10 cellular contexts compared by ENCODE assay signal in genomic region chr17:74467221-74467951, GRCh38. TPM values are rescaled to one million over a fixed set of nuclear protein-coding genes. Genes with fewer than 3 reads are reported as not detected.
DNase-seq lines count a peak whose midpoint lies in the region; ATAC-seq and TF ChIP-seq lines count a peak whose summit lies in the region.
"Had no signal": no experiment of that assay in that cellular context is flagged by ENCODE, and none has a peak within 500 bp of the region (broad histone marks: within the 10 kb centered on the region; RNA-seq: fewer than 3 reads in every experiment).

No MANE protein-coding gene starts in this region.

- H4K20me1 ChIP-seq in GM23248 (ENCODE audit: insufficient read depth) (no peaks in the 10 kb centered on the region), PC-9 (ENCODE audit: insufficient read depth) (no peaks in the 10 kb centered on the region)

- TF ChIP-seq EP300 in esophagus muscularis mucosa (IDR thresholded peaks at IDR 0.05), result no peak

- no peak for TF ChIP-seq POLR2A in esophagus muscularis mucosa (IDR thresholded peaks at IDR 0.05; ENCODE audit: low read depth)

- H3K4me1 ChIP-seq in esophagus muscularis mucosa, result peaks cover 5 to 11% (median 9%) of the 10 kb centered on the region in 4 donors
- H3K4me1 ChIP-seq in thoracic aorta (ENCODE audit: control insufficient read depth in 1 of 2, low read depth in 2 of 2), result peaks cover 2 to 3% of the 10 kb centered on the region in 2 donors
- H3K4me1 ChIP-seq in GM23248 (ENCODE audit: insufficient read depth), result no peaks in the 10 kb centered on the region
- no peaks in the 10 kb centered on the region for H3K4me1 ChIP-seq in PC-9 (replicated peaks; ENCODE audit: insufficient read depth)

- H2AFZ ChIP-seq in GM23248 (no peak overlapping the region), PC-9 (no peak overlapping the region)

- no peak overlapping the region for H3K9ac ChIP-seq in GM23248

- no peaks in the 10 kb centered on the region for H3K9me3 ChIP-seq in esophagus muscularis mucosa
- H3K9me3 ChIP-seq in thoracic aorta, result no peaks in the 10 kb centered on the region
- no peaks in the 10 kb centered on the region for H3K9me3 ChIP-seq in GM23248 (ENCODE audit: low read depth)
- H3K9me3 ChIP-seq in PC-9 (ENCODE audit: insufficient read depth, low read depth), result no peaks in the 10 kb centered on the region

- H3K36me3 ChIP-seq in esophagus muscularis mucosa (no peaks in the 10 kb centered on the region), thoracic aorta (no peaks in the 10 kb centered on the region), GM23248 (ENCODE audit: low read depth) (no peaks in the 10 kb centered on the region), PC-9 (ENCODE audit: low read depth) (no peaks in the 10 kb centered on the region)

- H3F3A ChIP-seq in GM23248 (ENCODE audit: insufficient read depth), result no peaks in the 10 kb centered on the region
- no peaks in the 10 kb centered on the region; the same call in 1 of the 2 replicates for H3F3A ChIP-seq in PC-9 (ENCODE audit: insufficient read depth, low read depth)

- intact Hi-C loops in esophagus muscularis mucosa (cut with DNase I), result no loop called here
- intact Hi-C loops in PC-9 (cut with micrococcal nuclease; ENCODE audit: unreplicated experiment), result no loop called here

- 45% methylated on average over 21 of the region's 21 CpGs for WGBS in esophagus muscularis mucosa
- 45 to 51% methylated on average over 14 to 21 of the region's 21 CpGs for WGBS in GM23248 (ENCODE audit: low coverage in 1 of 2, low lambda C conversion rate in 2 of 2, missing lambda C conversion rate in 2 of 2), 2 experiments

- H3K4me2 ChIP-seq in GM23248 (ENCODE audit: unreplicated experiment) (no peak overlapping the region), PC-9 (no peak overlapping the region)

- H3K27me3 ChIP-seq in esophagus muscularis mucosa, result peaks cover 0 to 63% (median 13%) of the 10 kb centered on the region in 4 donors
- H3K27me3 ChIP-seq in thoracic aorta (replicated peaks; ENCODE audit: insufficient read depth), result peaks cover 3% of the 10 kb centered on the region
- H3K27me3 ChIP-seq in GM23248 (replicated peaks; ENCODE audit: insufficient read depth), result peaks cover 4% of the 10 kb centered on the region
- H3K27me3 ChIP-seq in PC-9 (ENCODE audit: insufficient read depth, low read depth), result peaks cover 45% of the 10 kb centered on the region

- DNase-seq in GM20000 (ENCODE audit: low spot score) (peak; percentile 79), esophagus muscularis mucosa (ENCODE audit: extremely low spot score) (no peak), thoracic aorta (ENCODE audit: low spot score) (no peak), GM23248 (no peak), OCI-M1 (lab: John Stamatoyannopoulos, UW) (no peak), PC-9 (no peak)

- CTCF ChIA-PET in PC-9 (lab: Charles Lee), result no interaction called here

- in situ Hi-C loops in GM23248 (cut with MboI), result no loop called here

- TF ChIP-seq CTCF in GM12875 (IDR thresholded peaks at IDR 0.05; ENCODE audit: borderline replicate concordance, insufficient read depth, low read depth, low read length) (no peak), GM20000 (IDR thresholded peaks at IDR 0.05; ENCODE audit: extremely low read depth, missing control alignments) (no peak), esophagus muscularis mucosa (IDR thresholded peaks at IDR 0.05) (no peak), thoracic aorta (IDR thresholded peaks at IDR 0.05) (no peak), PC-9 (conservative IDR thresholded peaks at IDR 0.05) (no peak)

- H3K79me2 ChIP-seq in GM23248 (ENCODE audit: insufficient read depth) (no peaks in the 10 kb centered on the region), PC-9 (ENCODE audit: low read depth) (no peaks in the 10 kb centered on the region)

- no peak overlapping the region for H3K27ac ChIP-seq in esophagus muscularis mucosa (replicated peaks in 1 of 4)
- H3K27ac ChIP-seq in thoracic aorta, result no peak overlapping the region
- no peak overlapping the region for H3K27ac ChIP-seq in GM23248
- H3K27ac ChIP-seq in PC-9, result no peak overlapping the region

- H3K4me3 ChIP-seq in GM12875 (ENCODE audit: low read depth, low read length) (peak overlapping the region; percentile 86), esophagus muscularis mucosa (peak overlapping the region; percentile 29 to 50 (median 38)), thoracic aorta (peak overlapping the region; percentile 66), GM23248 (no peak overlapping the region), PC-9 (no peak overlapping the region)

- ATAC-seq in HG03558 (IDR thresholded peaks at IDR 0.05; ENCODE audit: extremely low read depth, unreplicated experiment) (peak; percentile 46), thoracic aorta (ENCODE audit: insufficient number of reproducible peaks, low FRiP score, low read depth) (no peak)

- H3K9me2 ChIP-seq in GM23248 (ENCODE audit: insufficient read depth) (no peaks in the 10 kb centered on the region), PC-9 (ENCODE audit: insufficient read depth) (no peaks in the 10 kb centered on the region)

- POLR2A ChIA-PET in PC-9 (lab: Charles Lee; ENCODE audit: unreplicated experiment), result no interaction called here

- BruUV-seq in PC-9 (replicated peaks; lab: Mats Ljungman, UMichigan), result no TSS peak

RNA-seq across cellular contexts. Expression of gene CD300A, which starts 1.0 kb away (rescaled TPM):
- total RNA-seq in esophagus muscularis mucosa, result 1 to 10 TPM; 1.2 to 4.1 (median 2.4) TPM
- 1 to 10 TPM; 7.7 to 8.0 TPM for total RNA-seq in thoracic aorta
- total RNA-seq in GM23248 (2014; rRNA removed; shearing (Covaris generic)), result not detected in 2 replicates
- polyA plus RNA-seq in GM23248 (2016; fragmentation: Nextera tagmentation; extraction: Ambion mirVana), result not detected in 2 replicates
- not detected in 2 replicates for total RNA-seq in PC-9 (2021)
- total RNA-seq: astrocyte, pulmonary artery endothelial cell had no signal

RNA-seq across cellular contexts. Expression of gene GPRC5C, which starts 35.5 kb away (rescaled TPM):
- total RNA-seq in esophagus muscularis mucosa, result 10 to 100 TPM; 12.6 to 23.6 (median 14.5) TPM
- total RNA-seq in thoracic aorta, result 10 to 100 TPM; 56.0 to 67.0 TPM
- total RNA-seq in GM23248 (2014; rRNA removed; shearing (Covaris generic)), result 0.25 and 2.7 TPM in 2 replicates
- polyA plus RNA-seq in GM23248 (2016; fragmentation: Nextera tagmentation; extraction: Ambion mirVana), result 0.95 and 1.6 TPM in 2 replicates
- total RNA-seq in PC-9 (2021), result 27.9 and 32.4 TPM in 2 replicates
- total RNA-seq: pulmonary artery endothelial cell had no signal

Comparison
In these comparisons a context has a peak if more than half of its experiments do, and no peak if none do; other contexts are left out.
1. H3K4me3 ChIP-seq: peak in GM12875 (single experiment), esophagus muscularis mucosa (4 of 4) and thoracic aorta (single experiment); none in GM23248 (single experiment) and PC-9 (single experiment).